Comparison of ENCODE assay signal across 21 cellular contexts in genomic region chr2:39525636-39526412, GRCh38.
DNase-seq lines count a peak whose midpoint lies in the region; ATAC-seq and TF ChIP-seq lines count a peak whose summit lies in the region.
"Had no signal": no experiment of that assay in that cellular context is flagged by ENCODE, and none has a peak within 500 bp of the region (broad histone marks: within the 10 kb centered on the region; RNA-seq: fewer than 3 reads in every experiment).

No MANE protein-coding gene starts in this region.

- WGBS in body of pancreas, 2 donors: 72 to 73% methylated on average over 7 of the region's 7 CpGs
- 73 to 86% methylated on average over 7 of the region's 7 CpGs for WGBS in testis, 2 donors

- TF ChIP-seq CTCF in body of pancreas (IDR thresholded peaks at IDR 0.05) (no peak), gastrocnemius medialis (IDR thresholded peaks at IDR 0.05 in 4 of 5, conservative IDR thresholded peaks at IDR 0.05 in 1 of 5) (no peak), testis (IDR thresholded peaks at IDR 0.05) (no peak)

- H3K4me1 ChIP-seq in body of pancreas: peaks cover 8% of the 10 kb centered on the region
- H3K4me1 ChIP-seq in gastrocnemius medialis: peaks cover 48 to 54% of the 10 kb centered on the region in 2 donors
- H3K4me1 ChIP-seq in testis: no peaks in the 10 kb centered on the region

- intact Hi-C loops in body of pancreas (cut with DNase I) (no loop called here), gastrocnemius medialis (cut with DNase I; ENCODE audit: low total_unique reads) (no loop called here), testis (cut with DNase I; ENCODE audit: low total_unique reads) (no loop called here)

- TF ChIP-seq POLR2A in body of pancreas (IDR thresholded peaks at IDR 0.05): no peak
- TF ChIP-seq POLR2A in gastrocnemius medialis (IDR thresholded peaks at IDR 0.05): no peak
- TF ChIP-seq POLR2A in testis (IDR thresholded peaks at IDR 0.05): no peak

- ATAC-seq in GM18498 (IDR thresholded peaks at IDR 0.05; ENCODE audit: unreplicated experiment) (peak; percentile 47), GM21825 (IDR thresholded peaks at IDR 0.05; ENCODE audit: unreplicated experiment) (peak; percentile 35), body of pancreas (peak; percentile 45), gastrocnemius medialis (peak in 1 of 2 donors; percentile 2)
- ATAC-seq: GM23338, T-cell had no signal

- H3K27me3 ChIP-seq in body of pancreas (no peaks in the 10 kb centered on the region), gastrocnemius medialis (no peaks in the 10 kb centered on the region), testis (no peaks in the 10 kb centered on the region)

- in situ Hi-C loops in gastrocnemius medialis (cut with MboI; ENCODE audit: low sequenced_read_pairs in 4 of 4): no loop called here

- DNase-seq in body of pancreas (peak in 3 of 4 donors; percentile 18 to 56 (median 49)), gastrocnemius medialis (no peak), Ammon's horn (ENCODE audit: low spot score) (no peak), AG08395 (ENCODE audit: low spot score) (no peak), testis (no peak)
- DNase-seq: activated CD4-positive, alpha-beta memory T cell treated with anti-CD3 and anti-CD28 coated beads, Interleukin-2, amount 10 ng/mL, durations not matched to agents 7 days and 5 days; activated naive CD4-positive, alpha-beta T cell; activated T-cell treated with anti-CD3 and anti-CD28 coated beads for 4 hours; COR-L47; EL; erythroblast; foreskin melanocyte; NCI-H187 treated with DMSO at 0.1 percent for 48 hours; NCI-H2227 treated with DMSO at 0.1 percent for 48 hours; stimulated activated CD4-positive, alpha-beta T cell treated with anti-CD3 and anti-CD28 coated beads, Interleukin-1b, Interleukin-23, amount 100 ng/mL, for 48 hours; stimulated activated naive CD4-positive, alpha-beta T cell treated with Interleukin-2 at 50 U/mL for 16 hours; T-cell had no signal

- peaks cover 0 to 6% (median 0%) of the 10 kb centered on the region in 3 donors for H3K9me3 ChIP-seq in body of pancreas
- H3K9me3 ChIP-seq in gastrocnemius medialis: no peaks in the 10 kb centered on the region
- H3K9me3 ChIP-seq in testis: no peaks in the 10 kb centered on the region

- H3K4me3 ChIP-seq in body of pancreas: no peak overlapping the region
- H3K4me3 ChIP-seq in gastrocnemius medialis: no peak overlapping the region
- no peak overlapping the region for H3K4me3 ChIP-seq in testis
- H3K4me3 ChIP-seq: GM23338, lung had no signal

- H3K36me3 ChIP-seq in body of pancreas (replicated peaks in 1 of 2; ENCODE audit: insufficient read depth in 1 of 2, low read depth in 2 of 2): no peaks in the 10 kb centered on the region
- H3K36me3 ChIP-seq in gastrocnemius medialis: no peaks in the 10 kb centered on the region
- no peaks in the 10 kb centered on the region for H3K36me3 ChIP-seq in testis (ENCODE audit: low read depth, missing control alignments)

- H3K27ac ChIP-seq in body of pancreas (no peak overlapping the region), gastrocnemius medialis (peak overlapping the region; percentile 75 to 85 (median 82)), testis (peak overlapping the region in 1 of 2 donors; percentile 27)

Comparison
In these comparisons a context has a peak if more than half of its experiments do, and no peak if none do; other contexts are left out.
1. DNase-seq: peak in body of pancreas (3 of 4); none in gastrocnemius medialis (0 of 2), Ammon's horn (single experiment), AG08395 (single experiment) and testis (single experiment).
2. H3K27ac ChIP-seq: peak in gastrocnemius medialis (4 of 4); none in body of pancreas (0 of 4).